17 cellular contexts compared by ENCODE assay signal in genomic region chr14:52318057-52318456, GRCh38. TPM values are rescaled to one million over a fixed set of nuclear protein-coding genes. Genes with fewer than 3 reads are reported as not detected.
DNase-seq lines count a peak whose midpoint lies in the region; ATAC-seq and TF ChIP-seq lines count a peak whose summit lies in the region.
"Had no signal": no experiment of that assay in that cellular context is flagged by ENCODE, and none has a peak within 500 bp of the region (broad histone marks: within the 10 kb centered on the region; RNA-seq: fewer than 3 reads in every experiment).

No MANE protein-coding gene starts in this region.

- in situ Hi-C loops in ACHN (cut with HindIII; ENCODE audit: low pct_ligation_motif_present, low pct_unique_long_range_greater_than_20kb, low sequenced_read_pairs): no loop called here

- POLR2A ChIA-PET in activated CD4-positive, alpha-beta T cell treated with anti-CD3 and anti-CD28 coated beads, Interleukin-2, amount 10 ng/mL, durations not matched to agents 7 days and 5 days (lab: Charles Lee): no interaction called here

- peak overlapping the region; percentile 67 for H3K27ac Mint-ChIP-seq in activated CD4-positive, alpha-beta T cell treated with anti-CD3 and anti-CD28 coated beads, Interleukin-2, amount 10 ng/mL, durations not matched to agents 7 days and 5 days
- H3K27ac Mint-ChIP-seq in T-helper 2 cell treated with Interferon-gamma antibody and Interleukin-4, amounts not matched to agents 5 μg/mL and 100 μg/mL, for 36 hours: peak overlapping the region; percentile 86
- peak overlapping the region; percentile 98 to 99 for H3K27ac Mint-ChIP-seq in effector memory CD8-positive, alpha-beta T cell
- no peak overlapping the region for H3K27ac Mint-ChIP-seq in glutamatergic neuron (ENCODE audit: unreplicated experiment)
- H3K27ac Mint-ChIP-seq: progenitor cell of endocrine pancreas had no signal

- H3K36me3 ChIP-seq in smooth muscle cell (ENCODE audit: low read depth): peaks cover 8% of the 10 kb centered on the region
- H3K36me3 ChIP-seq: esophagus squamous epithelium had no signal

- 92% methylated on average over 2 of the region's 2 CpGs for WGBS in smooth muscle cell (ENCODE audit: low lambda C conversion rate)

- H3K4me2 ChIP-seq in smooth muscle cell: peak overlapping the region; percentile 98

- H2AFZ ChIP-seq in smooth muscle cell (ENCODE audit: low read depth): no peak overlapping the region

- peaks cover 28% of the 10 kb centered on the region for H3K27me3 ChIP-seq in smooth muscle cell (ENCODE audit: low read depth)
- H3K27me3 ChIP-seq: testis had no signal

- H3K4me3 Mint-ChIP-seq in activated CD4-positive, alpha-beta T cell treated with anti-CD3 and anti-CD28 coated beads, Interleukin-2, amount 10 ng/mL, durations not matched to agents 7 days and 5 days: peak overlapping the region; percentile 93
- H3K4me3 Mint-ChIP-seq in T-helper 2 cell treated with Interferon-gamma antibody and Interleukin-4, amounts not matched to agents 5 μg/mL and 100 μg/mL, for 36 hours: peak overlapping the region; percentile 98
- H3K4me3 Mint-ChIP-seq in effector memory CD8-positive, alpha-beta T cell: peak overlapping the region; percentile 96 to 100
- H3K4me3 Mint-ChIP-seq in glutamatergic neuron (ENCODE audit: unreplicated experiment): no peak overlapping the region

- peaks cover 14% of the 10 kb centered on the region for H4K20me1 ChIP-seq in smooth muscle cell (ENCODE audit: low read depth)

- no peaks in the 10 kb centered on the region for H3K79me2 ChIP-seq in smooth muscle cell (ENCODE audit: low read depth)

- CTCF ChIA-PET in activated CD4-positive, alpha-beta T cell treated with anti-CD3 and anti-CD28 coated beads, Interleukin-2, amount 10 ng/mL, durations not matched to agents 7 days and 5 days (lab: Charles Lee): interaction anchor here (1.1 to 1.5 kb wide), 4 partner anchors 18 to 36 kb away, joined by 3 read pairs; no protein-coding TSS in a partner anchor

- peaks cover 41% of the 10 kb centered on the region for H3K27me3 Mint-ChIP-seq in activated CD4-positive, alpha-beta T cell treated with anti-CD3 and anti-CD28 coated beads, Interleukin-2, amount 10 ng/mL, durations not matched to agents 7 days and 5 days
- H3K27me3 Mint-ChIP-seq in T-helper 2 cell treated with Interferon-gamma antibody and Interleukin-4, amounts not matched to agents 5 μg/mL and 100 μg/mL, for 36 hours (ENCODE audit: low read depth): no peaks in the 10 kb centered on the region
- H3K27me3 Mint-ChIP-seq in effector memory CD8-positive, alpha-beta T cell: no peaks in the 10 kb centered on the region
- peaks cover 19% of the 10 kb centered on the region for H3K27me3 Mint-ChIP-seq in glutamatergic neuron (ENCODE audit: unreplicated experiment)

- peak overlapping the region; percentile 70 for H3K4me3 ChIP-seq in smooth muscle cell
- H3K4me3 ChIP-seq: testis had no signal

- no peak for ATAC-seq in effector memory CD8-positive, alpha-beta T cell (replicated peaks)
- no peak for ATAC-seq in HG02642 (IDR thresholded peaks at IDR 0.05; ENCODE audit: poor library complexity, unreplicated experiment)
- ATAC-seq: left cardiac atrium had no signal

- H3K27ac ChIP-seq in smooth muscle cell (ENCODE audit: low read depth): no peak overlapping the region
- H3K27ac ChIP-seq: testis had no signal

- H3K36me3 Mint-ChIP-seq in activated CD4-positive, alpha-beta T cell treated with anti-CD3 and anti-CD28 coated beads, Interleukin-2, amount 10 ng/mL, durations not matched to agents 7 days and 5 days (ENCODE audit: low read depth): peaks cover 91% of the 10 kb centered on the region
- H3K36me3 Mint-ChIP-seq in T-helper 2 cell treated with Interferon-gamma antibody and Interleukin-4, amounts not matched to agents 5 μg/mL and 100 μg/mL, for 36 hours (ENCODE audit: low read depth): peaks cover 94% of the 10 kb centered on the region
- H3K36me3 Mint-ChIP-seq in effector memory CD8-positive, alpha-beta T cell (ENCODE audit: insufficient read depth): peaks cover 37% of the 10 kb centered on the region
- peaks cover 24% of the 10 kb centered on the region for H3K36me3 Mint-ChIP-seq in glutamatergic neuron (ENCODE audit: unreplicated experiment)

- TF ChIP-seq CTCF in smooth muscle cell (IDR thresholded peaks at IDR 0.05; ENCODE audit: borderline replicate concordance, insufficient read depth, poor library complexity, severe bottlenecking) (no peak), glutamatergic neuron (IDR thresholded peaks at IDR 0.05; ENCODE audit: partially characterized antibody, unreplicated experiment) (no peak)

- H3K9ac ChIP-seq in smooth muscle cell (ENCODE audit: low read depth): no peak overlapping the region

- no peak for DNase-seq in activated CD4-positive, alpha-beta T cell treated with anti-CD3 and anti-CD28 coated beads, Interleukin-2, amount 10 ng/mL, durations not matched to agents 7 days and 5 days
- no peak for DNase-seq in activated CD4-positive, alpha-beta T cell treated with anti-CD3 and anti-CD28 coated beads for 48 hours
- no peak for DNase-seq in T-helper 2 cell treated with Interferon-gamma antibody and Interleukin-4, amounts not matched to agents 5 μg/mL and 100 μg/mL, for 36 hours (ENCODE audit: low spot score)
- DNase-seq in effector memory CD8-positive, alpha-beta T cell: no peak
- DNase-seq in smooth muscle cell (lab: John Stamatoyannopoulos, UW; ENCODE audit: unreplicated experiment): no peak
- no peak for DNase-seq in glutamatergic neuron
- no peak for DNase-seq in ACHN
- DNase-seq: dermis blood vessel endothelial cell, esophagus squamous epithelium, hippocampal formation, left cardiac atrium, NCI-H1694 treated with DMSO at 0.1 percent for 48 hours, NCI-H510A, testis had no signal

- H3F3A ChIP-seq in smooth muscle cell (ENCODE audit: low read depth): peaks cover 7% of the 10 kb centered on the region

- H3K9me3 Mint-ChIP-seq in activated CD4-positive, alpha-beta T cell treated with anti-CD3 and anti-CD28 coated beads, Interleukin-2, amount 10 ng/mL, durations not matched to agents 7 days and 5 days: peaks cover 25% of the 10 kb centered on the region
- peaks cover 24% of the 10 kb centered on the region for H3K9me3 Mint-ChIP-seq in T-helper 2 cell treated with Interferon-gamma antibody and Interleukin-4, amounts not matched to agents 5 μg/mL and 100 μg/mL, for 36 hours
- H3K9me3 Mint-ChIP-seq in effector memory CD8-positive, alpha-beta T cell: peaks cover 0 to 8% of the 10 kb centered on the region in 2 donors
- peaks cover 10% of the 10 kb centered on the region for H3K9me3 Mint-ChIP-seq in glutamatergic neuron (ENCODE audit: unreplicated experiment)

- H3K9me3 ChIP-seq in smooth muscle cell (replicated peaks; ENCODE audit: low read depth): peaks cover 4% of the 10 kb centered on the region
- H3K9me3 ChIP-seq: testis had no signal

- peaks cover 66% of the 10 kb centered on the region for H3K4me1 Mint-ChIP-seq in activated CD4-positive, alpha-beta T cell treated with anti-CD3 and anti-CD28 coated beads, Interleukin-2, amount 10 ng/mL, durations not matched to agents 7 days and 5 days
- H3K4me1 Mint-ChIP-seq in T-helper 2 cell treated with Interferon-gamma antibody and Interleukin-4, amounts not matched to agents 5 μg/mL and 100 μg/mL, for 36 hours (ENCODE audit: low read depth): peaks cover 48% of the 10 kb centered on the region
- H3K4me1 Mint-ChIP-seq in effector memory CD8-positive, alpha-beta T cell (ENCODE audit: low read depth in 2 of 2): peaks cover 63 to 79% of the 10 kb centered on the region in 2 donors
- H3K4me1 Mint-ChIP-seq in glutamatergic neuron (ENCODE audit: low read depth, unreplicated experiment): peaks cover 3% of the 10 kb centered on the region

- H3K4me1 ChIP-seq in smooth muscle cell (ENCODE audit: low read depth): no peaks in the 10 kb centered on the region

RNA-seq across cellular contexts. Expression of gene PTGER2, which starts 3.9 kb away (rescaled TPM):
- 10 to 100 TPM; 54.5 to 60.4 TPM for total RNA-seq in activated CD4-positive, alpha-beta T cell treated with anti-CD3 and anti-CD28 coated beads, Interleukin-2, amount 10 ng/mL, durations not matched to agents 7 days and 5 days
- total RNA-seq in smooth muscle cell (17.7 and 36.4 TPM in 2 replicates), glutamatergic neuron (ENCODE audit: unreplicated experiment) (not detected)
- polyA plus RNA-seq in smooth muscle cell: 23.2 and 24.6 TPM in 2 replicates
- total RNA-seq: astrocyte had no signal

RNA-seq across cellular contexts. Expression of gene PTGDR, which starts 50.6 kb away (rescaled TPM):
- total RNA-seq in activated CD4-positive, alpha-beta T cell treated with anti-CD3 and anti-CD28 coated beads, Interleukin-2, amount 10 ng/mL, durations not matched to agents 7 days and 5 days: under 1 TPM in 1 of 2 experiments, not detected in 1; 0.07 TPM
- total RNA-seq in smooth muscle cell: not detected in 2 replicates
- polyA plus RNA-seq in smooth muscle cell: not detected in 2 replicates
- not detected for total RNA-seq in glutamatergic neuron (ENCODE audit: unreplicated experiment)
- total RNA-seq: astrocyte, dermis blood vessel endothelial cell, progenitor cell of endocrine pancreas had no signal

Comparison
In these comparisons a context has a peak if more than half of its experiments do, and no peak if none do; other contexts are left out.
1. RNA of gene PTGER2, which starts 3.9 kb away (total RNA-seq): 54.5 to 60.4 TPM in activated CD4-positive, alpha-beta T cell treated with anti-CD3 and anti-CD28 coated beads, Interleukin-2, amount 10 ng/mL, durations not matched to agents 7 days and 5 days and 17.7 to 36.4 TPM in smooth muscle cell; not detected in glutamatergic neuron (single experiment); every median in the first group is over 10 times any median in the second.